ENCODE assay signal across 15 cellular contexts in genomic region chr21:39062196-39062900, GRCh38.
"Had no signal": no experiment of that assay in that cellular context is flagged by ENCODE, and none has a peak within 500 bp of the region (broad histone marks: within the 10 kb centered on the region; RNA-seq: fewer than 3 reads in every experiment).

No MANE protein-coding gene starts in this region.

- H3K27ac ChIP-seq: body of pancreas, colonic mucosa, esophagus squamous epithelium, sigmoid colon, stomach, uterus had no signal

- H3K4me3 Mint-ChIP-seq: activated T-cell treated with anti-CD3 and anti-CD28 coated beads, Interleukin-2, amount 50 U/mL, for 4 hours had no signal

- H3K9me3 Mint-ChIP-seq: activated naive CD4-positive, alpha-beta T cell treated with anti-CD3 and anti-CD28 coated beads, Interleukin-2, amount 50 U/mL, for 72 hours; activated T-cell treated with anti-CD3 and anti-CD28 coated beads, Interleukin-2, amount 50 U/mL, for 4 hours had no signal

- ATAC-seq: activated naive CD4-positive, alpha-beta T cell treated with anti-CD3 and anti-CD28 coated beads, Interleukin-2, amount 50 U/mL, for 72 hours; activated T-cell treated with anti-CD3 and anti-CD28 coated beads, Interleukin-2, amount 50 U/mL, for 4 hours; body of pancreas had no signal

- H3K9me3 ChIP-seq: body of pancreas, colonic mucosa, sigmoid colon, uterus had no signal

- H3K4me3 ChIP-seq: body of pancreas, colonic mucosa, esophagus squamous epithelium, sigmoid colon, spleen, stomach, uterus had no signal

- H3K27ac Mint-ChIP-seq: activated naive CD4-positive, alpha-beta T cell treated with anti-CD3 and anti-CD28 coated beads, Interleukin-2, amount 50 U/mL, for 72 hours had no signal

- H3K27me3 ChIP-seq: body of pancreas, colonic mucosa, esophagus squamous epithelium, sigmoid colon, spleen, stomach, uterus had no signal

- H3K4me1 ChIP-seq: body of pancreas, colonic mucosa, uterus had no signal

- H3K36me3 Mint-ChIP-seq: activated naive CD4-positive, alpha-beta T cell treated with anti-CD3 and anti-CD28 coated beads, Interleukin-2, amount 50 U/mL, for 72 hours had no signal

- H3K36me3 ChIP-seq: colonic mucosa, esophagus squamous epithelium, sigmoid colon, spleen, stomach, uterus had no signal

- DNase-seq: activated CD4-positive, alpha-beta T cell treated with anti-CD3 and anti-CD28 coated beads for 1 hour; activated CD4-positive, alpha-beta T cell treated with anti-CD3 and anti-CD28 coated beads, Interleukin-2, amount 50 U/mL, for 48 hours; activated effector memory CD4-positive, alpha-beta T cell treated with Interleukin-2 at 50 U/mL for 16 hours; activated T-cell treated with anti-CD3 and anti-CD28 coated beads, Interleukin-2, amount 50 U/mL, for 4 hours; body of pancreas; central memory CD4-positive, alpha-beta T cell; colonic mucosa; esophagus squamous epithelium; sigmoid colon; spleen; stomach; T-helper 1 cell; T1000; uterus had no signal
